In genomic region chr1:47812848-47813508, GRCh38 we compare ENCODE assay signal across 16 cellular contexts.
A peak's percentile ranks its signal among the peaks of the same experiment; 100 is the strongest.
DNase-seq lines count a peak whose midpoint lies in the region; TF ChIP-seq lines count a peak whose summit lies in the region.
"Had no signal": no experiment of that assay in that cellular context is flagged by ENCODE, and none has a peak within 500 bp of the region (broad histone marks: within the 10 kb centered on the region; RNA-seq: fewer than 3 reads in every experiment).

No MANE protein-coding gene starts in this region.

- no peak overlapping the region for H3K4me3 ChIP-seq in SJSA1
- no peak overlapping the region for H3K4me3 ChIP-seq in neural progenitor cell
- no peak overlapping the region for H3K4me3 ChIP-seq in esophagus muscularis mucosa
- H3K4me3 ChIP-seq: BLaER1, GM12878 had no signal

- TF ChIP-seq EP300 in esophagus muscularis mucosa (IDR thresholded peaks at IDR 0.05), result no peak

- no peak overlapping the region for H3K9ac ChIP-seq in neural progenitor cell
- H3K9ac ChIP-seq: BLaER1 had no signal

- H3F3A ChIP-seq in neural progenitor cell (ENCODE audit: low read depth), result no peaks in the 10 kb centered on the region

- H3K4me3 Mint-ChIP-seq in neural progenitor cell (no peak overlapping the region), nephron progenitor cell (no peak overlapping the region)

- peak overlapping the region; percentile 79 for H3K27ac ChIP-seq in SJSA1
- H3K27ac ChIP-seq in neural progenitor cell, result no peak overlapping the region
- no peak overlapping the region for H3K27ac ChIP-seq in esophagus muscularis mucosa (replicated peaks in 1 of 4)
- H3K27ac ChIP-seq: BLaER1 had no signal

- peaks cover 46% of the 10 kb centered on the region for H3K4me1 Mint-ChIP-seq in neural progenitor cell
- H3K4me1 Mint-ChIP-seq in nephron progenitor cell, result peaks cover 84% of the 10 kb centered on the region

- H3K4me2 ChIP-seq in neural progenitor cell, result no peak overlapping the region
- H3K4me2 ChIP-seq: BLaER1 had no signal

- intact Hi-C loops in esophagus muscularis mucosa (cut with DNase I), result no loop called here

- 71% methylated on average over 6 of the region's 7 CpGs for WGBS in esophagus muscularis mucosa

- no peaks in the 10 kb centered on the region for H3K36me3 ChIP-seq in SJSA1
- H3K36me3 ChIP-seq in neural progenitor cell, result no peaks in the 10 kb centered on the region
- H3K36me3 ChIP-seq in esophagus muscularis mucosa, result no peaks in the 10 kb centered on the region
- H3K36me3 ChIP-seq: BLaER1 had no signal

- H3K79me2 ChIP-seq in neural progenitor cell (ENCODE audit: low read depth), result no peaks in the 10 kb centered on the region

- no peak for TF ChIP-seq CTCF in neural progenitor cell (IDR thresholded peaks at IDR 0.05)
- TF ChIP-seq CTCF in nephron progenitor cell (IDR thresholded peaks at IDR 0.05), result no peak
- TF ChIP-seq CTCF in esophagus muscularis mucosa (IDR thresholded peaks at IDR 0.05), result no peak

- no peaks in the 10 kb centered on the region for H3K9me3 ChIP-seq in SJSA1 (replicated peaks)
- H3K9me3 ChIP-seq in neural progenitor cell (ENCODE audit: low read depth), result no peaks in the 10 kb centered on the region
- H3K9me3 ChIP-seq in esophagus muscularis mucosa, result no peaks in the 10 kb centered on the region
- H3K9me3 ChIP-seq: BLaER1 had no signal

- H3K9me3 Mint-ChIP-seq in neural progenitor cell (no peaks in the 10 kb centered on the region), nephron progenitor cell (no peaks in the 10 kb centered on the region)

- H3K27me3 ChIP-seq in SJSA1 (replicated peaks) (no peaks in the 10 kb centered on the region), neural progenitor cell (no peaks in the 10 kb centered on the region), esophagus muscularis mucosa (no peaks in the 10 kb centered on the region)
- H3K27me3 ChIP-seq: BLaER1 had no signal

- no peak overlapping the region for H2AFZ ChIP-seq in neural progenitor cell (replicated peaks)

- peak overlapping the region; percentile 89 for H3K27ac Mint-ChIP-seq in neural progenitor cell
- H3K27ac Mint-ChIP-seq in nephron progenitor cell, result no peak overlapping the region

- DNase-seq in DMS53 (lab: John Stamatoyannopoulos, UW) (peak; percentile 81), DMS53 treated with DMSO at 0.1 percent for 48 hours (lab: John Stamatoyannopoulos, UW; ENCODE audit: unreplicated experiment) (no peak), NCI-H1930 (lab: John Stamatoyannopoulos, UW) (peak; percentile 36 to 46), SJSA1 (ENCODE audit: low read depth in 1 of 2, low spot score in 2 of 2) (no peak), neural progenitor cell (ENCODE audit: low spot score) (no peak), pons (ENCODE audit: low spot score) (no peak), nephron progenitor cell (no peak), esophagus muscularis mucosa (ENCODE audit: extremely low spot score) (no peak)
- DNase-seq: 8988T, HCEC 1CT, IMR-90, NCI-H2029, NCI-H446, RPMI8226 had no signal

- H3K36me3 Mint-ChIP-seq in neural progenitor cell (no peaks in the 10 kb centered on the region), nephron progenitor cell (ENCODE audit: low read depth) (no peaks in the 10 kb centered on the region)

- H3K27me3 Mint-ChIP-seq in neural progenitor cell (ENCODE audit: insufficient read depth, low read depth) (peaks cover 6% of the 10 kb centered on the region), nephron progenitor cell (ENCODE audit: low read depth, poor library complexity) (peaks cover 9% of the 10 kb centered on the region)

- TF ChIP-seq POLR2A in esophagus muscularis mucosa (IDR thresholded peaks at IDR 0.05; ENCODE audit: low read depth), result no peak

- H3K4me1 ChIP-seq in SJSA1 (replicated peaks), result peaks cover 91% of the 10 kb centered on the region
- peaks cover 7% of the 10 kb centered on the region for H3K4me1 ChIP-seq in neural progenitor cell
- peaks cover 0 to 36% (median 28%) of the 10 kb centered on the region in 4 donors for H3K4me1 ChIP-seq in esophagus muscularis mucosa

- H4K20me1 ChIP-seq in neural progenitor cell (ENCODE audit: low read depth), result no peaks in the 10 kb centered on the region
- H4K20me1 ChIP-seq: BLaER1 had no signal

Comparison
In these comparisons a context has a peak if more than half of its experiments do, and no peak if none do; other contexts are left out.
1. DNase-seq: peak in DMS53 (single experiment) and NCI-H1930 (2 of 2); none in DMS53 treated with DMSO at 0.1 percent for 48 hours (single experiment), SJSA1 (0 of 2), neural progenitor cell (single experiment), pons (single experiment), nephron progenitor cell (single experiment) and esophagus muscularis mucosa (single experiment).